15 cellular contexts compared by ENCODE assay signal in the genomic region with DNA sequence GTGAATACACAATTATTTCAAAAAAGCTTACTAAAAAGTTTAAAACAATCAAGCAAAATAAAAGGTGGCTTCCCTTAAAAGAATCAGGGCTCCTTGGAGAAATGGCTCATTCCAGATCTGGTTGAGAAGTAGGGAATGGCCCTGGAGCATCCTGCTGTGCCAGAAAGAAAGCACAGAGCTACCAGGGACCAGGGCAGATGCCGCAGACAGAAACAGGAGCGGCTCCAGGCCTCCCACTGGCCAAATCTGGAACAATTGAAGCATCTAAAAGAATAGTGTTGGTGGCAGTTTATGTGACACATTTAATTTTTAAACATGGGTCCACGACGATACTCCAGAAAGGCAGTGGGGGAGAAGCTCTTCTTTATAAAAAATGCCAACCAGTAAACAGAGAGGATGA.
DNase-seq lines count a peak whose midpoint lies in the region; ATAC-seq, FAIRE-seq and TF ChIP-seq lines count a peak whose summit lies in the region.
"Had no signal": no experiment of that assay in that cellular context is flagged by ENCODE, and none has a peak within 500 bp of the region (broad histone marks: within the 10 kb centered on the region; RNA-seq: fewer than 3 reads in every experiment).

No MANE protein-coding gene starts in this region.

- H4K91ac ChIP-seq in H9 (ENCODE audit: insufficient read length, low read depth, low read length) (no peak overlapping the region), H1 (replicated peaks; ENCODE audit: insufficient read length, low read length) (no peak overlapping the region)

- H3K4me1 ChIP-seq in H9 (ENCODE audit: insufficient read depth, low read length) (peaks cover 10% of the 10 kb centered on the region), H1 (replicated peaks in 1 of 4; ENCODE audit: control insufficient read depth in 3 of 4, insufficient read depth in 4 of 4, low read length in 3 of 4) (peaks cover 0 to 11% (median 4%) of the 10 kb centered on the region in 4 experiments; a peak in 6 of 7 replicates), HepG2 (ENCODE audit: insufficient read depth, low read length) (peaks cover 10% of the 10 kb centered on the region; the same call in 1 of the 2 replicates)
- H3K4me1 ChIP-seq: BLaER1 treated with 17β-estradiol and CSF1 and Interleukin-3, amounts not matched to agents 10 nM and 100 nM had no signal

- peak; percentile 18 to 35; a peak in 3 of 4 replicates for TF ChIP-seq RAD21 in H1 (IDR thresholded peaks at IDR 0.05 in 1 of 2, conservative IDR thresholded peaks at IDR 0.05 in 1 of 2; ENCODE audit: low read depth in 2 of 2, low read length in 2 of 2)
- TF ChIP-seq RAD21 in HepG2 (CRISPR knock-in tag; IDR thresholded peaks at IDR 0.05) = no peak

- H3K9me3 Mint-ChIP-seq in H9 = no peaks in the 10 kb centered on the region
- H3K9me3 Mint-ChIP-seq: CD4-positive, alpha-beta T cell had no signal

- H2BK12ac ChIP-seq in H9 (ENCODE audit: insufficient read length, low read depth, low read length) (no peak overlapping the region), H1 (ENCODE audit: low read depth, low read length) (no peak overlapping the region)

- ATAC-seq in HepG2 = peak; percentile 55; the same call in 2 of the 3 replicates
- ATAC-seq: GM12878 had no signal

- H3K23me2 ChIP-seq in H9 (ENCODE audit: insufficient read length, low read depth, low read length, poor library complexity, severe bottlenecking) (no peaks in the 10 kb centered on the region), H1 (ENCODE audit: low read depth, low read length) (no peaks in the 10 kb centered on the region)

- H3K36me3 ChIP-seq in H1 (ENCODE audit: control insufficient read depth in 2 of 4, insufficient read depth in 4 of 4, low read length in 3 of 4) = no peaks in the 10 kb centered on the region
- H3K36me3 ChIP-seq in HepG2 (replicated peaks in 1 of 2; ENCODE audit: control insufficient read depth in 1 of 2, insufficient read depth in 2 of 2, low read length in 2 of 2) = no peaks in the 10 kb centered on the region; a peak in 1 of 5 replicates

- no peak for TF ChIP-seq EP300 in H1 (IDR thresholded peaks at IDR 0.05; ENCODE audit: borderline replicate concordance in 1 of 2, low read depth in 2 of 2, low read length in 2 of 2)
- no peak for TF ChIP-seq EP300 in HepG2 (IDR thresholded peaks at IDR 0.05; ENCODE audit: low read depth in 2 of 2, low read length in 2 of 2)
- no peak for TF ChIP-seq EP300 in HepG2 (CRISPR knock-in tag; IDR thresholded peaks at IDR 0.05; ENCODE audit: borderline replicate concordance)

- no TSS peak for BruUV-seq in HepG2 (replicated peaks; lab: Mats Ljungman, UMichigan)

- H2AFZ ChIP-seq in H9 (ENCODE audit: low read length) = no peak overlapping the region
- no peak overlapping the region for H2AFZ ChIP-seq in H1 (ENCODE audit: low read length)
- no peak overlapping the region for H2AFZ ChIP-seq in HepG2 (ENCODE audit: low read length)

- H3K79me2 ChIP-seq in H9 (ENCODE audit: insufficient read depth, low read length) (no peaks in the 10 kb centered on the region), H1 (ENCODE audit: control insufficient read depth in 1 of 2, insufficient read depth in 2 of 2, low read length in 2 of 2) (no peaks in the 10 kb centered on the region), HepG2 (ENCODE audit: insufficient read depth, low read length) (no peaks in the 10 kb centered on the region)

- H3K4ac ChIP-seq in H9 (ENCODE audit: low read depth, low read length) = no peak overlapping the region
- no peak overlapping the region for H3K4ac ChIP-seq in H1 (replicated peaks; ENCODE audit: insufficient read length, low read depth, low read length)

- no peak overlapping the region for H3K27ac ChIP-seq in H9 (ENCODE audit: insufficient read length, low read depth, low read length)
- no peak overlapping the region for H3K27ac ChIP-seq in H1 (ENCODE audit: low read depth, low read length)
- no peak overlapping the region for H3K27ac ChIP-seq in HepG2 (ENCODE audit: extremely low read length, insufficient read depth, low read length)
- H3K27ac ChIP-seq: BLaER1 treated with 17β-estradiol and CSF1 and Interleukin-3, amounts not matched to agents 10 nM and 100 nM had no signal

- in situ Hi-C loops in HepG2 (cut with HindIII; ENCODE audit: extremely low pct_ligation_motif_present, low pct_unique_long_range_greater_than_20kb) = no loop called here
- in situ Hi-C loops in KBM-7 (cut with MboI; ENCODE audit: low pct_unique_long_range_greater_than_20kb, low sequenced_read_pairs) = no loop called here
- in situ Hi-C loops in GM13976 (cut with MboI; ENCODE audit: low sequenced_read_pairs, unreplicated experiment) = no loop called here

- no peak overlapping the region for H2BK15ac ChIP-seq in H9 (ENCODE audit: low read depth, low read length)
- no peak overlapping the region for H2BK15ac ChIP-seq in H1 (ENCODE audit: low read length)

- H2BK120ac ChIP-seq in H9 (ENCODE audit: low read depth, low read length, poor library complexity, severe bottlenecking) (no peak overlapping the region), H1 (replicated peaks; ENCODE audit: low read depth, low read length) (no peak overlapping the region)

- H3K4me1 Mint-ChIP-seq in H9 = peaks cover 18 to 27% of the 10 kb centered on the region in 2 experiments

- H3K9ac ChIP-seq in H9 (ENCODE audit: extremely low read depth, insufficient read length, low read length) = no peak overlapping the region
- no peak overlapping the region for H3K9ac ChIP-seq in H1 (replicated peaks in 1 of 4; ENCODE audit: extremely low read depth in 1 of 4, low read depth in 3 of 4, low read length in 3 of 4)
- no peak overlapping the region for H3K9ac ChIP-seq in HepG2 (ENCODE audit: insufficient read depth, low read depth, low read length)
- H3K9ac ChIP-seq: BLaER1 treated with 17β-estradiol and CSF1 and Interleukin-3, amounts not matched to agents 10 nM and 100 nM had no signal

- H3K27me3 ChIP-seq in H9 (ENCODE audit: insufficient read depth, low read length) (no peaks in the 10 kb centered on the region), H1 (replicated peaks in 1 of 4; ENCODE audit: control insufficient read depth in 3 of 4, extremely low read depth in 1 of 4, insufficient read depth in 3 of 4, low read length in 3 of 4) (no peaks in the 10 kb centered on the region; a peak in 1 of 7 replicates), HepG2 (ENCODE audit: control insufficient read depth in 1 of 2, insufficient read depth in 2 of 2, low read length in 2 of 2) (no peaks in the 10 kb centered on the region)
- H3K27me3 ChIP-seq: BLaER1 treated with 17β-estradiol and CSF1 and Interleukin-3, amounts not matched to agents 10 nM and 100 nM had no signal

- H3K4me2 ChIP-seq in H9 (ENCODE audit: insufficient read depth, insufficient read length, low read length) = no peak overlapping the region
- no peak overlapping the region for H3K4me2 ChIP-seq in H1 (ENCODE audit: insufficient read depth in 1 of 2, low read depth in 2 of 2, low read length in 2 of 2)
- no peak overlapping the region for H3K4me2 ChIP-seq in HepG2 (ENCODE audit: low read depth, low read length)
- H3K4me2 ChIP-seq: BLaER1 treated with 17β-estradiol and CSF1 and Interleukin-3, amounts not matched to agents 10 nM and 100 nM had no signal

- H4K20me1 ChIP-seq in H9 (ENCODE audit: control insufficient read depth, insufficient read depth, insufficient read length) = peaks cover 3% of the 10 kb centered on the region
- H4K20me1 ChIP-seq in H1 (replicated peaks in 1 of 2; ENCODE audit: control insufficient read depth in 1 of 2, insufficient read depth in 2 of 2, low read length in 2 of 2) = no peaks in the 10 kb centered on the region
- no peaks in the 10 kb centered on the region for H4K20me1 ChIP-seq in HepG2 (ENCODE audit: insufficient read depth, low read length)

- CTCF ChIA-PET in H1 (lab: Charles Lee; ENCODE audit: partially characterized antibody) (interaction anchor here (0.6 to 2.8 kb wide), 21 partner anchors 9 to 157 kb away, joined by 3 to 10 read pairs (median 4); no protein-coding TSS in a partner anchor), HepG2 (lab: Yijun Ruan, JAX; ENCODE audit: low intra/inter-chr PET ratio, low total read pairs) (no interaction called here)

- POLR2A ChIA-PET in H1 (lab: Charles Lee; ENCODE audit: partially characterized antibody) (no interaction called here), HepG2 (lab: Yijun Ruan, JAX) (no interaction called here)

- H3K36me3 Mint-ChIP-seq in H9 (ENCODE audit: insufficient read depth in 1 of 3, low read depth in 3 of 3) = no peaks in the 10 kb centered on the region; a peak in 1 of 7 replicates

- no peak overlapping the region for H2AK5ac ChIP-seq in H9 (ENCODE audit: insufficient read length, low read length)
- no peak overlapping the region for H2AK5ac ChIP-seq in H1 (ENCODE audit: low read depth, low read length)

- peak; percentile 31; the same call in 2 of the 3 replicates for TF ChIP-seq CTCF in H9 (conservative IDR thresholded peaks at IDR 0.05)
- TF ChIP-seq CTCF in H1 (IDR thresholded peaks at IDR 0.05; ENCODE audit: control extremely low read depth in 1 of 3, insufficient read depth in 1 of 3, low read depth in 1 of 3, low read length in 3 of 3) = peak in 1 of 3 experiments; percentile 30; a peak in 1 of 4 replicates
- TF ChIP-seq CTCF in HepG2 (CRISPR knock-in tag; IDR thresholded peaks at IDR 0.05) = no peak
- no peak for TF ChIP-seq CTCF in GM13976 (IDR thresholded peaks at IDR 0.05; ENCODE audit: borderline replicate concordance, control extremely low read depth, extremely low read depth, insufficient read depth, missing control alignments)

- H3K14ac ChIP-seq in H9 (ENCODE audit: insufficient read depth, low read length) = no peak overlapping the region
- H3K14ac ChIP-seq in H1 (ENCODE audit: insufficient read length) = no peak overlapping the region

- intact Hi-C loops in HepG2 (cut with micrococcal nuclease; ENCODE audit: unreplicated experiment) = loop anchor here (10.0 kb wide), 1 partner anchor 108 kb away; no protein-coding TSS in a partner anchor

- no peaks in the 10 kb centered on the region for H3K79me1 ChIP-seq in H9 (ENCODE audit: insufficient read depth, low read depth, low read length, poor library complexity, severe bottlenecking)
- no peaks in the 10 kb centered on the region for H3K79me1 ChIP-seq in H1 (ENCODE audit: low read depth, low read length)

- H3K27ac Mint-ChIP-seq in H9 = peak overlapping the region in 1 of 3 experiments; percentile 66; a peak in 1 of 7 replicates
- H3K27ac Mint-ChIP-seq: CD4-positive, alpha-beta T cell had no signal

- no peak overlapping the region for H4K5ac ChIP-seq in H9 (ENCODE audit: insufficient read length, low read depth, low read length)
- H4K5ac ChIP-seq in H1 (ENCODE audit: insufficient read length, low read depth, low read length) = no peak overlapping the region

- TF ChIP-seq POLR2A in H1 (IDR thresholded peaks at IDR 0.05; ENCODE audit: control extremely low read depth in 1 of 2, low read depth in 2 of 2, low read length in 2 of 2) (no peak), HepG2 (IDR thresholded peaks at IDR 0.05; ENCODE audit: insufficient read depth in 1 of 2, low read depth in 2 of 2, low read length in 2 of 2) (no peak)

- H2BK20ac ChIP-seq in H9 (ENCODE audit: low read depth, low read length, poor library complexity, severe bottlenecking) (no peak overlapping the region), H1 (ENCODE audit: low read length) (no peak overlapping the region)

- H2BK5ac ChIP-seq in H9 (ENCODE audit: insufficient read length, low read length) = no peak overlapping the region
- H2BK5ac ChIP-seq in H1 (ENCODE audit: low read depth, low read length) = no peak overlapping the region

- no peaks in the 10 kb centered on the region for H3K9me3 ChIP-seq in H9 (ENCODE audit: control insufficient read depth, low read depth, low read length)
- no peaks in the 10 kb centered on the region for H3K9me3 ChIP-seq in H1 (ENCODE audit: insufficient read depth in 2 of 2, low read depth in 1 of 2, low read length in 1 of 2)
- no peaks in the 10 kb centered on the region for H3K9me3 ChIP-seq in HepG2 (ENCODE audit: low read length)
- H3K9me3 ChIP-seq: BLaER1 treated with 17β-estradiol and CSF1 and Interleukin-3, amounts not matched to agents 10 nM and 100 nM had no signal

- peaks cover 17% of the 10 kb centered on the region for H3K27me3 Mint-ChIP-seq in H9 (ENCODE audit: low read depth)

- H3K23ac ChIP-seq in H9 (ENCODE audit: insufficient read length, low read depth, low read length) (no peak overlapping the region), H1 (ENCODE audit: insufficient read length) (no peak overlapping the region)

- no CpG with 5 or more reads among the region's 4 CpGs for WGBS in H9 (ENCODE audit: extremely low coverage, insufficient read length, low lambda C conversion rate)
- WGBS in H1 (ENCODE audit: extremely low coverage in 1 of 2, insufficient coverage in 1 of 2, insufficient read length in 1 of 2, insufficient replicate concordance in 2 of 2, low coverage in 1 of 2, low lambda C conversion rate in 2 of 2, missing lambda C conversion rate in 1 of 2), 2 experiments = 82% methylated on average over 4 of the region's 4 CpGs; no CpG with 5 or more reads in 1 of the 2 experiments
- WGBS in HepG2 (ENCODE audit: low lambda C conversion rate) = 96% methylated on average over 4 of the region's 4 CpGs

- H4K8ac ChIP-seq in H9 (replicated peaks; ENCODE audit: insufficient read length, low read depth, low read length) (no peak overlapping the region), H1 (ENCODE audit: extremely low read depth, insufficient read depth, low read length) (no peak overlapping the region)

- H3K4me3 ChIP-seq in H1 (ENCODE audit: extremely low read depth in 1 of 4, insufficient read depth in 2 of 4, low read depth in 3 of 4, low read length in 4 of 4) (no peak overlapping the region), HepG2 (replicated peaks in 1 of 3; ENCODE audit: insufficient read depth in 1 of 3, low read depth in 2 of 3, low read length in 3 of 3) (no peak overlapping the region)
- H3K4me3 ChIP-seq: BLaER1 treated with 17β-estradiol and CSF1 and Interleukin-3, amounts not matched to agents 10 nM and 100 nM; GM12878 had no signal

- FAIRE-seq in H1 (lab: Jason Lieb, UNC) (no peak), HepG2 (lab: Jason Lieb, UNC) (no peak)
- FAIRE-seq: GM12878 had no signal

- H3K4me3 Mint-ChIP-seq in H9 = no peak overlapping the region
- H3K4me3 Mint-ChIP-seq: CD4-positive, alpha-beta T cell had no signal

- no peak for DNase-seq in H9
- DNase-seq in H1 (ENCODE audit: low read depth in 1 of 2, low spot score in 2 of 2) = no peak
- DNase-seq in HepG2 (ENCODE audit: low spot score) = no peak
- DNase-seq in KBM-7 = no peak
- no peak for DNase-seq in GM13976 (ENCODE audit: low spot score)
- no peak for DNase-seq in activated CD8-positive, alpha-beta memory T cell treated with anti-CD3 and anti-CD28 coated beads, Interleukin-2, amount 50 U/mL, for 4 hours
- DNase-seq in 8988T = no peak
- DNase-seq: AML-193; Calu3; CD4-positive, alpha-beta T cell; DMS 273 treated with DMSO at 0.1 percent for 48 hours; IMR-90; KG1 had no signal

- H3K18ac ChIP-seq in H9 (ENCODE audit: insufficient read length, low read depth, low read length) (no peak overlapping the region), H1 (ENCODE audit: extremely low read depth, low read length) (no peak overlapping the region)

- no peak overlapping the region for H3T11ph ChIP-seq in H9 (ENCODE audit: low read length)

- H3K56ac ChIP-seq in H9 (ENCODE audit: insufficient read length, low read depth, low read length) (no peak overlapping the region), H1 (replicated peaks; ENCODE audit: insufficient read length, low read depth, low read length) (no peak overlapping the region)
